In the genomic region with DNA sequence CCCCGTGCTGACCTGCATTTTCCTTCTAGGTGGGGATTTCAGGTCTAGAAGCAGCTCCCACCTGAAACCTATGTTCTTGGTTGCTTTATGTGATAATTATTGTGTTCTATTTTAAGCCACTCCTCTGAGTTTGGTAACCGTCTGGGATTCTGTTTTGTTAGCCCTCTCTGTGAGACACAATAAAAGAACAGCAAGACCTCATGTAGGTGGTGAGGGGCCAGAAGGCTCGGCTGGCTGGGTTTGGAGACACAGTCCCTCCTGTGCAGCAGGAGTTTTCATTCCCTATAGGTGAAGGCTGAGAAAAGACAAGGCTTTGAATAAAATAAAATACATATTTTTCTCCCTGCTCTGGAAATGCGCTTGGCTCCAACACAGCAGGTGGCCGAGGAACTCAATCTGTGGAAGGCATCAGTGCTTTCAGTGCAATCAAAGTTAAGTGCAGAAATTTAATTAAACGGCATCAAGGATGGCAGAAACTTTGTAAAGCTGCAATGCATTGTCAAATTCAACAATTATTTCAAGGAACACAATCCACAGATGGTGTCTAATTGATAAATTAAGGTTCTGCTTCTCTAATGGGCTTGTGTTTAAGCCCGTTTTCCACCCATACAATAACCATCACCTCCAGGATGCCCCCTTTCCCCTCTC, we compare ENCODE assay signal across 2 cellular contexts.
TF ChIP-seq lines count a peak whose summit lies in the region.

No MANE protein-coding gene starts in this region.

TF ChIP-seq in HEK293, 187 proteins besides CTCF, POLR2A, EP300 and RAD21:
- TF ChIP-seq ZNF776 (tag by site-specific recombination; IDR thresholded peaks at IDR 0.05; ENCODE audit: borderline replicate concordance) (no peak), SALL2 (tag by site-specific recombination; IDR thresholded peaks at IDR 0.05; ENCODE audit: borderline replicate concordance) (no peak), GLIS1 (tag by site-specific recombination; IDR thresholded peaks at IDR 0.05) (peak; percentile 46; the same call in 1 of the 2 replicates), ZNF341 (tag by site-specific recombination; IDR thresholded peaks at IDR 0.05; ENCODE audit: low read depth) (no peak), ZIC2 (tag by site-specific recombination; IDR thresholded peaks at IDR 0.05) (peak; percentile 79), ZFP37 (tag by site-specific recombination; IDR thresholded peaks at IDR 0.05) (no peak), FEZF1 (tag by site-specific recombination; IDR thresholded peaks at IDR 0.05) (peak; percentile 69)
- TF ChIP-seq, protein P1, sequence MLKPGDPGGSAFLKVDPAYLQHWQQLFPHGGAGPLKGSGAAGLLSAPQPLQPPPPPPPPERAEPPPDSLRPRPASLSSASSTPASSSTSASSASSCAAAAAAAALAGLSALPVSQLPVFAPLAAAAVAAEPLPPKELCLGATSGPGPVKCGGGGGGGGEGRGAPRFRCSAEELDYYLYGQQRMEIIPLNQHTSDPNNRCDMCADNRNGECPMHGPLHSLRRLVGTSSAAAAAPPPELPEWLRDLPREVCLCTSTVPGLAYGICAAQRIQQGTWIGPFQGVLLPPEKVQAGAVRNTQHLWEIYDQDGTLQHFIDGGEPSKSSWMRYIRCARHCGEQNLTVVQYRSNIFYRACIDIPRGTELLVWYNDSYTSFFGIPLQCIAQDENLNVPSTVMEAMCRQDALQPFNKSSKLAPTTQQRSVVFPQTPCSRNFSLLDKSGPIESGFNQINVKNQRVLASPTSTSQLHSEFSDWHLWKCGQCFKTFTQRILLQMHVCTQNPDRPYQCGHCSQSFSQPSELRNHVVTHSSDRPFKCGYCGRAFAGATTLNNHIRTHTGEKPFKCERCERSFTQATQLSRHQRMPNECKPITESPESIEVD (tag by site-specific recombination; IDR thresholded peaks at IDR 0.05) = peak; percentile 58; the same call in 1 of the 2 replicates

TF ChIP-seq in endothelial cell of umbilical vein, 7 proteins besides CTCF, POLR2A, EP300 and RAD21:
- TF ChIP-seq POLR2AphosphoS5 (IDR thresholded peaks at IDR 0.05; ENCODE audit: insufficient read depth, low read depth, low read length) (no peak), JUN (IDR thresholded peaks at IDR 0.05; ENCODE audit: borderline replicate concordance, insufficient read depth, insufficient read length, low read depth) (no peak), FOS (IDR thresholded peaks at IDR 0.05; ENCODE audit: borderline replicate concordance, insufficient read depth, low read length) (no peak), EZH2 (IDR thresholded peaks at IDR 0.05; ENCODE audit: borderline replicate concordance, low read depth, low read length, severe bottlenecking) (no peak)
TF ChIP-seq in endothelial cell of umbilical vein: peak in this region for 0.
